11 cellular contexts compared by ENCODE assay signal in the genomic region with DNA sequence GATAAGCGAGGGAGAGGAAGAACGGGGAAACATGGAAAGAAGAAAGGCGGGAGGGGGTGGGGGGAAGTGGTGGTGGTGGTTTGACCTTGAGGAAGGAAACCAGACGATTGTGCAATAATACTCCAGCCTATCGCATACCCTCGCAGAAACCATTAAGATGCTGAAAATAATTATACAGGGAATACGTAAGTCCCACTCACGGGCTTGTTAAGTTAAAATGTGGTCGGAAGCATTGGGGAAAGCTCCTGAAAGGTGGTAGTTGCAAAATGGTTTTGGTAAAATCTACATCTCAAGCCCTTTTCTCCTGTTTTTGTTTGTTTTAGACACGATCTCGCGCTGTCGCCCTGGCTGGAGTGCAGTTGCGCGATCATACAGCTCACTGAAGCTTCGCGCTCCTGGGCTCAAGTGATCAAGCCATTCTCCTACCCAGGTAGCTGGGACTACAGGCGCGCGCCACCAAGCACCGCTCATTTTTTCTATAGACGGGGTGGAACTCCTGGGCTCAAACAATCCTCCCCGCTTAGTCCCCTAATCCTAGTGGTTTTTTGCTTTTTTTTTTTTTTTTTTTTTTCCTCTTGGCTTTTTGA.
DNase-seq lines count a peak whose midpoint lies in the region; ATAC-seq, FAIRE-seq and TF ChIP-seq lines count a peak whose summit lies in the region.
"Had no signal": no experiment of that assay in that cellular context is flagged by ENCODE, and none has a peak within 500 bp of the region (broad histone marks: within the 10 kb centered on the region; RNA-seq: fewer than 3 reads in every experiment).

No MANE protein-coding gene starts in this region.

- no peaks in the 10 kb centered on the region for H4K20me1 ChIP-seq in KMS-11 (ENCODE audit: insufficient read depth)

- H3K36me3 ChIP-seq in KMS-11 (ENCODE audit: insufficient read depth) = no peaks in the 10 kb centered on the region
- H3K36me3 ChIP-seq: Peyer's patch had no signal

- CTCF ChIA-PET in activated CD8-positive, alpha-beta T cell treated with anti-CD3 and anti-CD28 coated beads, Interleukin-2, amount 10 ng/mL, durations not matched to agents 7 days and 5 days (lab: Charles Lee) = interaction anchor here (0.9 to 1.4 kb wide), 4 partner anchors 8 to 151 kb away, joined by 3 to 4 read pairs (median 3); no protein-coding TSS in a partner anchor
- CTCF ChIA-PET in CD4-positive, alpha-beta T cell (lab: Charles Lee) = no interaction called here
- CTCF ChIA-PET in activated CD4-positive, alpha-beta T cell treated with anti-CD3 and anti-CD28 coated beads for 36 hours (lab: Charles Lee) = interaction anchor here (0.8 kb wide), 2 partner anchors 7 to 49 kb away, joined by 3 read pairs; no protein-coding TSS in a partner anchor

- peak overlapping the region; percentile 73; the same call in 1 of the 2 replicates for H2AFZ ChIP-seq in KMS-11 (ENCODE audit: low read depth)

- H3K9ac ChIP-seq in KMS-11 = peak overlapping the region; percentile 93; the same call in 1 of the 2 replicates

- peak; percentile 84 for DNase-seq in Caki2 (ENCODE audit: low read depth)
- no peak for DNase-seq in activated CD8-positive, alpha-beta T cell treated with anti-CD3 and anti-CD28 coated beads, Interleukin-2, amount 10 ng/mL, durations not matched to agents 7 days and 5 days
- DNase-seq in immature natural killer cell = no peak
- DNase-seq in CD4-positive, alpha-beta T cell = no peak
- DNase-seq in activated CD4-positive, alpha-beta T cell treated with anti-CD3 and anti-CD28 coated beads for 36 hours = no peak
- DNase-seq in GM12891 (ENCODE audit: insufficient read length, low spot score) = no peak
- DNase-seq: activated gamma-delta T cell, foreskin melanocyte, Peyer's patch had no signal

- no peaks in the 10 kb centered on the region for H3K27me3 ChIP-seq in KMS-11 (ENCODE audit: insufficient read depth, low read depth)
- H3K27me3 ChIP-seq in CD4-positive, alpha-beta T cell (ENCODE audit: control insufficient read depth, insufficient read depth, low read length) = peaks cover 84% of the 10 kb centered on the region
- H3K27me3 ChIP-seq: Peyer's patch had no signal

- POLR2A ChIA-PET in activated CD8-positive, alpha-beta T cell treated with anti-CD3 and anti-CD28 coated beads, Interleukin-2, amount 10 ng/mL, durations not matched to agents 7 days and 5 days (lab: Charles Lee) = interaction anchor here (0.6 kb wide), 1 partner anchor 206 kb away, joined by 3 read pairs; a partner anchor contains a TSS
- POLR2A ChIA-PET in CD4-positive, alpha-beta T cell (lab: Charles Lee) = no interaction called here
- POLR2A ChIA-PET in activated CD4-positive, alpha-beta T cell treated with anti-CD3 and anti-CD28 coated beads for 36 hours (lab: Charles Lee) = no interaction called here

- no peaks in the 10 kb centered on the region for H3K79me2 ChIP-seq in KMS-11 (ENCODE audit: insufficient read depth, low read depth)

- H3K27ac Mint-ChIP-seq in activated CD8-positive, alpha-beta T cell treated with anti-CD3 and anti-CD28 coated beads, Interleukin-2, amount 10 ng/mL, durations not matched to agents 7 days and 5 days = no peak overlapping the region
- H3K27ac Mint-ChIP-seq in immature natural killer cell = no peak overlapping the region
- no peak overlapping the region for H3K27ac Mint-ChIP-seq in CD4-positive, alpha-beta T cell
- no peak overlapping the region for H3K27ac Mint-ChIP-seq in activated CD4-positive, alpha-beta T cell treated with anti-CD3 and anti-CD28 coated beads for 36 hours

- in situ Hi-C loops in Caki2 (cut with HindIII; ENCODE audit: low pct_unique_long_range_greater_than_20kb, low sequenced_read_pairs) = loop anchor here (10.0 kb wide), 1 partner anchor 437 kb away; no protein-coding TSS in a partner anchor

- peaks cover 4% of the 10 kb centered on the region for H3K36me3 Mint-ChIP-seq in activated CD8-positive, alpha-beta T cell treated with anti-CD3 and anti-CD28 coated beads, Interleukin-2, amount 10 ng/mL, durations not matched to agents 7 days and 5 days (ENCODE audit: low read depth)
- H3K36me3 Mint-ChIP-seq in immature natural killer cell = peaks cover 0 to 8% (median 0%) of the 10 kb centered on the region in 3 donors
- H3K36me3 Mint-ChIP-seq in CD4-positive, alpha-beta T cell (ENCODE audit: low read depth) = no peaks in the 10 kb centered on the region
- no peaks in the 10 kb centered on the region for H3K36me3 Mint-ChIP-seq in activated CD4-positive, alpha-beta T cell treated with anti-CD3 and anti-CD28 coated beads for 36 hours (ENCODE audit: low read depth)

- TF ChIP-seq CTCF in KMS-11 (conservative IDR thresholded peaks at IDR 0.05; ENCODE audit: low read depth, low read length) = no peak
- TF ChIP-seq CTCF in CD4-positive, alpha-beta T cell (IDR thresholded peaks at IDR 0.05) = no peak

- H3K9me3 ChIP-seq in CD4-positive, alpha-beta T cell (ENCODE audit: control insufficient read depth, low read length) = peaks cover 8% of the 10 kb centered on the region

- ATAC-seq in activated CD8-positive, alpha-beta T cell treated with anti-CD3 and anti-CD28 coated beads, Interleukin-2, amount 10 ng/mL, durations not matched to agents 7 days and 5 days = no peak
- no peak for ATAC-seq in GM19351 (IDR thresholded peaks at IDR 0.05; ENCODE audit: unreplicated experiment)
- ATAC-seq in CD4-positive, alpha-beta T cell (ENCODE audit: poor library complexity) = no peak
- no peak for ATAC-seq in activated CD4-positive, alpha-beta T cell treated with anti-CD3 and anti-CD28 coated beads for 36 hours

- H3K9me3 Mint-ChIP-seq in activated CD8-positive, alpha-beta T cell treated with anti-CD3 and anti-CD28 coated beads, Interleukin-2, amount 10 ng/mL, durations not matched to agents 7 days and 5 days (ENCODE audit: insufficient read depth) = peaks cover 4% of the 10 kb centered on the region
- peaks cover 0 to 20% (median 9%) of the 10 kb centered on the region in 6 donors for H3K9me3 Mint-ChIP-seq in immature natural killer cell
- no peaks in the 10 kb centered on the region for H3K9me3 Mint-ChIP-seq in CD4-positive, alpha-beta T cell
- H3K9me3 Mint-ChIP-seq in activated CD4-positive, alpha-beta T cell treated with anti-CD3 and anti-CD28 coated beads for 36 hours (ENCODE audit: low read depth) = peaks cover 3% of the 10 kb centered on the region

- H3K4me3 ChIP-seq in KMS-11 (IDR thresholded peaks at IDR 0.05; ENCODE audit: insufficient read depth, low read depth, low read length) = no peak overlapping the region

- H3K4me1 Mint-ChIP-seq in activated CD8-positive, alpha-beta T cell treated with anti-CD3 and anti-CD28 coated beads, Interleukin-2, amount 10 ng/mL, durations not matched to agents 7 days and 5 days (ENCODE audit: low read depth) = peaks cover 29% of the 10 kb centered on the region
- peaks cover 6 to 8% of the 10 kb centered on the region in 2 donors for H3K4me1 Mint-ChIP-seq in immature natural killer cell
- peaks cover 22% of the 10 kb centered on the region for H3K4me1 Mint-ChIP-seq in CD4-positive, alpha-beta T cell (ENCODE audit: low read depth)
- peaks cover 23% of the 10 kb centered on the region for H3K4me1 Mint-ChIP-seq in activated CD4-positive, alpha-beta T cell treated with anti-CD3 and anti-CD28 coated beads for 36 hours

- FAIRE-seq in GM12891 (lab: Jason Lieb, UNC) = no peak

- peak overlapping the region; percentile 91 for H3K4me2 ChIP-seq in KMS-11

- H3K27ac ChIP-seq in KMS-11 = peak overlapping the region; percentile 99; the same call in 1 of the 2 replicates
- H3K27ac ChIP-seq in CD4-positive, alpha-beta T cell (ENCODE audit: low read depth, low read length) = no peak overlapping the region
- H3K27ac ChIP-seq: Peyer's patch had no signal

- intact Hi-C loops in CD4-positive, alpha-beta T cell (cut with DNase I, micrococcal nuclease) = no loop called here
- intact Hi-C loops in activated CD4-positive, alpha-beta T cell treated with anti-CD3 and anti-CD28 coated beads for 36 hours (cut with DNase I, micrococcal nuclease) = loop anchor here in 1 of 2 experiments (10.0 kb wide), 1 partner anchor 417 kb away; no protein-coding TSS in a partner anchor

- no peak for TF ChIP-seq POLR2A in GM12891 (IDR thresholded peaks at IDR 0.05; ENCODE audit: low read depth, low read length)

- peaks cover 51% of the 10 kb centered on the region for H3K27me3 Mint-ChIP-seq in activated CD8-positive, alpha-beta T cell treated with anti-CD3 and anti-CD28 coated beads, Interleukin-2, amount 10 ng/mL, durations not matched to agents 7 days and 5 days (ENCODE audit: low read depth)
- peaks cover 29 to 63% (median 55%) of the 10 kb centered on the region in 3 donors for H3K27me3 Mint-ChIP-seq in immature natural killer cell (ENCODE audit: low read depth in 3 of 3)
- peaks cover 92% of the 10 kb centered on the region for H3K27me3 Mint-ChIP-seq in CD4-positive, alpha-beta T cell
- peaks cover 59% of the 10 kb centered on the region for H3K27me3 Mint-ChIP-seq in activated CD4-positive, alpha-beta T cell treated with anti-CD3 and anti-CD28 coated beads for 36 hours

- H3K4me1 ChIP-seq in KMS-11 (ENCODE audit: low read depth, poor library complexity, severe bottlenecking) = peaks cover 14% of the 10 kb centered on the region
- H3K4me1 ChIP-seq: Peyer's patch had no signal

- H3K4me3 Mint-ChIP-seq in activated CD8-positive, alpha-beta T cell treated with anti-CD3 and anti-CD28 coated beads, Interleukin-2, amount 10 ng/mL, durations not matched to agents 7 days and 5 days = peak overlapping the region; percentile 30
- peak overlapping the region in 3 of 5 donors; percentile 40 to 78 (median 53) for H3K4me3 Mint-ChIP-seq in immature natural killer cell
- H3K4me3 Mint-ChIP-seq in CD4-positive, alpha-beta T cell = no peak overlapping the region
- H3K4me3 Mint-ChIP-seq in activated CD4-positive, alpha-beta T cell treated with anti-CD3 and anti-CD28 coated beads for 36 hours = no peak overlapping the region

TF ChIP-seq in GM12891, 5 proteins besides CTCF, POLR2A, EP300 and RAD21:
- TF ChIP-seq POLR2AphosphoS5 (IDR thresholded peaks at IDR 0.05; ENCODE audit: low read depth, low read length) (no peak), TAF1 (IDR thresholded peaks at IDR 0.05; ENCODE audit: low read depth, low read length) (no peak), POU2F2 (IDR thresholded peaks at IDR 0.05; ENCODE audit: low read depth, low read length) (no peak), PAX5 (IDR thresholded peaks at IDR 0.05; ENCODE audit: insufficient read depth, low read length, severe bottlenecking) (no peak), SPI1 (IDR thresholded peaks at IDR 0.05; ENCODE audit: low read depth, low read length) (no peak)

Comparison
In these comparisons a context has a peak if more than half of its experiments do, and no peak if none do; other contexts are left out.
1. H3K4me3 Mint-ChIP-seq: peak in activated CD8-positive, alpha-beta T cell treated with anti-CD3 and anti-CD28 coated beads, Interleukin-2, amount 10 ng/mL, durations not matched to agents 7 days and 5 days (single experiment) and immature natural killer cell (3 of 5); none in CD4-positive, alpha-beta T cell (single experiment) and activated CD4-positive, alpha-beta T cell treated with anti-CD3 and anti-CD28 coated beads for 36 hours (single experiment).